In genomic region chr11:60924110-60924905, GRCh38 we compare ENCODE assay signal across 8 cellular contexts. TPM values are rescaled to one million over a fixed set of nuclear protein-coding genes. Genes with fewer than 3 reads are reported as not detected.
DNase-seq lines count a peak whose midpoint lies in the region; ATAC-seq and FAIRE-seq lines count a peak whose summit lies in the region.

A gene with protein sequence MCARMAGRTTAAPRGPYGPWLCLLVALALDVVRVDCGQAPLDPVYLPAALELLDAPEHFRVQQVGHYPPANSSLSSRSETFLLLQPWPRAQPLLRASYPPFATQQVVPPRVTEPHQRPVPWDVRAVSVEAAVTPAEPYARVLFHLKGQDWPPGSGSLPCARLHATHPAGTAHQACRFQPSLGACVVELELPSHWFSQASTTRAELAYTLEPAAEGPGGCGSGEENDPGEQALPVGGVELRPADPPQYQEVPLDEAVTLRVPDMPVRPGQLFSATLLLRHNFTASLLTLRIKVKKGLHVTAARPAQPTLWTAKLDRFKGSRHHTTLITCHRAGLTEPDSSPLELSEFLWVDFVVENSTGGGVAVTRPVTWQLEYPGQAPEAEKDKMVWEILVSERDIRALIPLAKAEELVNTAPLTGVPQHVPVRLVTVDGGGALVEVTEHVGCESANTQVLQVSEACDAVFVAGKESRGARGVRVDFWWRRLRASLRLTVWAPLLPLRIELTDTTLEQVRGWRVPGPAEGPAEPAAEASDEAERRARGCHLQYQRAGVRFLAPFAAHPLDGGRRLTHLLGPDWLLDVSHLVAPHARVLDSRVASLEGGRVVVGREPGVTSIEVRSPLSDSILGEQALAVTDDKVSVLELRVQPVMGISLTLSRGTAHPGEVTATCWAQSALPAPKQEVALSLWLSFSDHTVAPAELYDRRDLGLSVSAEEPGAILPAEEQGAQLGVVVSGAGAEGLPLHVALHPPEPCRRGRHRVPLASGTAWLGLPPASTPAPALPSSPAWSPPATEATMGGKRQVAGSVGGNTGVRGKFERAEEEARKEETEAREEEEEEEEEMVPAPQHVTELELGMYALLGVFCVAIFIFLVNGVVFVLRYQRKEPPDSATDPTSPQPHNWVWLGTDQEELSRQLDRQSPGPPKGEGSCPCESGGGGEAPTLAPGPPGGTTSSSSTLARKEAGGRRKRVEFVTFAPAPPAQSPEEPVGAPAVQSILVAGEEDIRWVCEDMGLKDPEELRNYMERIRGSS (plus strand): TSS chr11:60924460. CDS start chr11:60924634, 174 bp downstream.

- H3K4me1 Mint-ChIP-seq in activated CD4-positive, alpha-beta T cell treated with anti-CD3 and anti-CD28 coated beads, Interleukin-2, amount 10 ng/mL, durations not matched to agents 7 days and 5 days, result peaks cover 8% of the 10 kb centered on the region

- H3K4me3 ChIP-seq in muscle layer of colon (ENCODE audit: low read depth in 1 of 2, low read length in 2 of 2), result peak within 1 kb of the TSS; percentile 38 to 70

- CTCF ChIA-PET in activated CD4-positive, alpha-beta T cell treated with anti-CD3 and anti-CD28 coated beads, Interleukin-2, amount 10 ng/mL, durations not matched to agents 7 days and 5 days (lab: Charles Lee), result interaction anchor here (0.7 to 1.4 kb wide), 3 partner anchors 9 to 236 kb away, joined by 3 to 5 read pairs (median 4); no protein-coding TSS in a partner anchor

- H3K27ac Mint-ChIP-seq in activated CD4-positive, alpha-beta T cell treated with anti-CD3 and anti-CD28 coated beads, Interleukin-2, amount 10 ng/mL, durations not matched to agents 7 days and 5 days, result no peak within 1 kb of the TSS

- peaks cover 41% of the 10 kb centered on the region for H3K36me3 ChIP-seq in muscle layer of colon (ENCODE audit: insufficient read depth, low read length)

- POLR2A ChIA-PET in activated CD4-positive, alpha-beta T cell treated with anti-CD3 and anti-CD28 coated beads, Interleukin-2, amount 10 ng/mL, durations not matched to agents 7 days and 5 days (lab: Charles Lee), result no interaction called here

- no peak within 1 kb of the TSS for H3K27ac ChIP-seq in muscle layer of colon (ENCODE audit: low read depth, low read length)

- no peaks in the 10 kb centered on the region for H3K9me3 Mint-ChIP-seq in activated CD4-positive, alpha-beta T cell treated with anti-CD3 and anti-CD28 coated beads, Interleukin-2, amount 10 ng/mL, durations not matched to agents 7 days and 5 days

- no peak for ATAC-seq in GM18870 (IDR thresholded peaks at IDR 0.05; ENCODE audit: unreplicated experiment)

- H3K36me3 Mint-ChIP-seq in activated CD4-positive, alpha-beta T cell treated with anti-CD3 and anti-CD28 coated beads, Interleukin-2, amount 10 ng/mL, durations not matched to agents 7 days and 5 days (ENCODE audit: low read depth), result peaks cover 27% of the 10 kb centered on the region

- H3K27me3 ChIP-seq in muscle layer of colon (ENCODE audit: control insufficient read depth in 1 of 2, insufficient read depth in 2 of 2, low read length in 2 of 2), result peaks cover 11 to 21% of the 10 kb centered on the region in 2 donors

- H3K9ac ChIP-seq in muscle layer of colon (ENCODE audit: low read length), result no peak within 1 kb of the TSS

- FAIRE-seq in GM18507 (lab: Jason Lieb, UNC) (peak; percentile 26), urothelium cell line (lab: Jason Lieb, UNC) (peak; percentile 58)

- H3K4me3 Mint-ChIP-seq in activated CD4-positive, alpha-beta T cell treated with anti-CD3 and anti-CD28 coated beads, Interleukin-2, amount 10 ng/mL, durations not matched to agents 7 days and 5 days, result peak within 1 kb of the TSS; percentile 45

- peaks cover 30% of the 10 kb centered on the region for H3K27me3 Mint-ChIP-seq in activated CD4-positive, alpha-beta T cell treated with anti-CD3 and anti-CD28 coated beads, Interleukin-2, amount 10 ng/mL, durations not matched to agents 7 days and 5 days

- H3K9me3 ChIP-seq in muscle layer of colon (ENCODE audit: low read length), result peaks cover 2% of the 10 kb centered on the region

- H3K4me1 ChIP-seq in muscle layer of colon (ENCODE audit: insufficient read depth, low read length), result peaks cover 21% of the 10 kb centered on the region

- DNase-seq in Ammon's horn (ENCODE audit: low spot score) (peak; percentile 87), GM18507 (ENCODE audit: extremely low spot score, insufficient read length, low read depth) (no peak), NCI-H1694 (lab: John Stamatoyannopoulos, UW) (peak; percentile 46), fibroblast of gingiva (ENCODE audit: low read depth) (peak; percentile 54), urothelium cell line (ENCODE audit: low spot score) (peak; percentile 92)
- no peak for DNase-seq in activated CD4-positive, alpha-beta T cell treated with anti-CD3 and anti-CD28 coated beads, Interleukin-2, amount 10 ng/mL, durations not matched to agents 7 days and 5 days

RNA-seq across cellular contexts. Expression of the gene that starts here (rescaled TPM):
- total RNA-seq in activated CD4-positive, alpha-beta T cell treated with anti-CD3 and anti-CD28 coated beads, Interleukin-2, amount 10 ng/mL, durations not matched to agents 7 days and 5 days, result under 1 TPM; 0.40 to 0.47 TPM

Comparison
In these comparisons a context has a peak if more than half of its experiments do, and no peak if none do; other contexts are left out.
1. DNase-seq: peak in Ammon's horn (single experiment), NCI-H1694 (single experiment), fibroblast of gingiva (single experiment) and urothelium cell line (single experiment); none in GM18507 (single experiment) and activated CD4-positive, alpha-beta T cell treated with anti-CD3 and anti-CD28 coated beads, Interleukin-2, amount 10 ng/mL, durations not matched to agents 7 days and 5 days (single experiment).